Comparison of ENCODE assay signal across 12 cellular contexts in the genomic region with DNA sequence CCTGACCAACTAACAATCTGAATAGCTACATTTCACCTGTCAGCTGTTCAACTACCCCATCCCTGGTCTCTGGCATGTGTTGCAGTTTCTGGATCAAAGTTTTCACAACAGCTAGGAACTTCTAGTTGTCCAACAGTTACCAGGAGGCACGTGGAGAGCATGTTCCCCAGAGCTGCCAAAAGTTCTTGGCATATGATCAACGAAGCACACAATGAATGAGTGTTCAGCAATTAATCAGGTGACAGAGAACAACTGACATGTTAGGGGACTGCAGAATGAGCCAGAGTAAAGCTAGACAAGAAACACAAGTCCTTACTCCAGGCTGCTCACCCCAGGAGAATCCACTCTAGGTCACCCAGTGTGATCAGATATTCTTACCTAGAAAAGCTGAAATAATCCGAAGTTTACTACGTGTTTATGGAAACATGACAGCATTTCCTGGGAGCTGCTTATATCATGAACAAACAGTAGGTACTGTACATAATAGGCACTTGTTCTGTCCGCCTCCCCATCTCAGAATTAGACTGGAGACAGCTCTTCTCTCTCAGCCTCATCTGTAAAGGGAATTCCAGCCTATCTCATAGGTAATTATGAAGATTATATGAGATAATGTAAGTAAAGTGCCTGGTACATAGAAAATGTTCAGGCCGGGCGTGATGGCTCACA. TPM values are rescaled to one million over a fixed set of nuclear protein-coding genes. Genes with fewer than 3 reads are reported as not detected.
DNase-seq lines count a peak whose midpoint lies in the region; ATAC-seq and TF ChIP-seq lines count a peak whose summit lies in the region.
"Had no signal": no experiment of that assay in that cellular context is flagged by ENCODE, and none has a peak within 500 bp of the region (broad histone marks: within the 10 kb centered on the region; RNA-seq: fewer than 3 reads in every experiment).

No MANE protein-coding gene starts in this region.

- no peaks in the 10 kb centered on the region; the same call in 1 of the 2 replicates for H3K27me3 Mint-ChIP-seq in HFFc6 (ENCODE audit: insufficient read depth)

- in situ Hi-C loops in gastrocnemius medialis (cut with MboI; ENCODE audit: low sequenced_read_pairs in 4 of 4), result no loop called here

- peaks cover 23% of the 10 kb centered on the region for H3K36me3 Mint-ChIP-seq in HFFc6 (ENCODE audit: low read depth)

- H3K4me1 ChIP-seq in right atrium auricular region, result peaks cover 0 to 37% of the 10 kb centered on the region in 2 donors
- H3K4me1 ChIP-seq in gastrocnemius medialis, result peaks cover 37 to 55% of the 10 kb centered on the region in 2 donors

- peaks cover 10% of the 10 kb centered on the region for H3K9me3 Mint-ChIP-seq in HFFc6

- ATAC-seq in gastrocnemius medialis (peak; percentile 94 to 95), GM21723 (IDR thresholded peaks at IDR 0.05; ENCODE audit: unreplicated experiment) (no peak), omental fat pad (ENCODE audit: low FRiP score) (no peak)

- H3K4me1 Mint-ChIP-seq in HFFc6 (ENCODE audit: low read depth), result peaks cover 46% of the 10 kb centered on the region

- H3K4me3 ChIP-seq in right atrium auricular region, result no peak overlapping the region
- no peak overlapping the region for H3K4me3 ChIP-seq in gastrocnemius medialis

- H3K27ac ChIP-seq in right atrium auricular region, result peak overlapping the region; percentile 75
- H3K27ac ChIP-seq in gastrocnemius medialis, result peak overlapping the region; percentile 82 to 91 (median 84)

- H3K9me3 ChIP-seq in right atrium auricular region (peaks cover 0 to 6% of the 10 kb centered on the region in 2 donors), gastrocnemius medialis (no peaks in the 10 kb centered on the region)

- no peak overlapping the region for H3K4me3 Mint-ChIP-seq in HFFc6
- H3K4me3 Mint-ChIP-seq: T-helper 1 cell treated with Interleukin-12 subunit alpha and Interleukin-12 subunit beta and Interleukin-4 antibody, amounts not matched to agents 30 μg/mL and 1 μg/mL, for 36 hours had no signal

- DNase-seq in HFFc6 (peak; percentile 60), amygdala (lab: John Stamatoyannopoulos, UW) (peak in 36 of 56 donors; percentile 3 to 74 (median 19)), right atrium auricular region (ENCODE audit: low spot score) (peak; percentile 90), gastrocnemius medialis (peak; percentile 95), cortex of kidney (lab: John Stamatoyannopoulos, UW) (no peak), mesenteric fat pad (ENCODE audit: low spot score) (no peak), omental fat pad (ENCODE audit: low spot score) (no peak)
- DNase-seq: activated naive CD4-positive, alpha-beta T cell treated with anti-CD3 and anti-CD28 coated beads, Interleukin-2, amount 50 U/mL, for 16 hours; Kasumi-1; mesendoderm had no signal

- TF ChIP-seq CTCF in HFFc6 (IDR thresholded peaks at IDR 0.05) (no peak), right atrium auricular region (IDR thresholded peaks at IDR 0.05) (no peak), gastrocnemius medialis (IDR thresholded peaks at IDR 0.05 in 4 of 5, conservative IDR thresholded peaks at IDR 0.05 in 1 of 5) (no peak), omental fat pad (IDR thresholded peaks at IDR 0.05) (no peak)

- peak; percentile 45 to 62 for TF ChIP-seq POLR2A in gastrocnemius medialis (IDR thresholded peaks at IDR 0.05)

- H3K27me3 ChIP-seq in right atrium auricular region, result no peaks in the 10 kb centered on the region
- H3K27me3 ChIP-seq in gastrocnemius medialis, result no peaks in the 10 kb centered on the region

- H3K36me3 ChIP-seq in right atrium auricular region, result no peaks in the 10 kb centered on the region
- no peaks in the 10 kb centered on the region for H3K36me3 ChIP-seq in gastrocnemius medialis

- H3K27ac Mint-ChIP-seq in HFFc6, result 0 out of 2 replicates have a peak overlapping the region, but pooled peaks have one; percentile 13
- H3K27ac Mint-ChIP-seq: T-helper 1 cell treated with Interleukin-12 subunit alpha and Interleukin-12 subunit beta and Interleukin-4 antibody, amounts not matched to agents 30 μg/mL and 1 μg/mL, for 36 hours had no signal

- intact Hi-C loops in gastrocnemius medialis (cut with DNase I; ENCODE audit: low total_unique reads), result loop anchor here (2.0 to 5.0 kb wide), 3 partner anchors 18 to 1384 kb away; no protein-coding TSS in a partner anchor

RNA-seq across cellular contexts. Expression of a gene that starts 50.6 kb away (rescaled TPM):
- 1 to 10 TPM; 3.0 to 4.6 (median 3.9) TPM for total RNA-seq in HFFc6 (2021; fragmentation: NEBNext Ultra II Directional; extraction: Animal tissue kit (Norgen Biotek cat#: 25700))
- total RNA-seq in right atrium auricular region (10 to 100 TPM; 13.4 to 14.5 TPM), gastrocnemius medialis (10 to 100 TPM; 14.4 to 37.0 (median 26.5) TPM), mesenteric fat pad (9.4 TPM), omental fat pad (10 to 100 TPM in 3 of 4 donors, 1 to 10 TPM in 1; 8.9 to 22.9 (median 12.3) TPM)

Comparison
In these comparisons a context has a peak if more than half of its experiments do, and no peak if none do; other contexts are left out.
1. DNase-seq: peak in HFFc6 (single experiment), amygdala (36 of 56), right atrium auricular region (single experiment) and gastrocnemius medialis (2 of 2); none in cortex of kidney (single experiment), mesenteric fat pad (single experiment) and omental fat pad (single experiment).
2. ATAC-seq: peak in gastrocnemius medialis (2 of 2); none in GM21723 (single experiment) and omental fat pad (single experiment).